14 cellular contexts compared by ENCODE assay signal in genomic region chr12:639988-640387, GRCh38. TPM values are rescaled to one million over a fixed set of nuclear protein-coding genes. Genes with fewer than 3 reads are reported as not detected.
DNase-seq lines count a peak whose midpoint lies in the region; ATAC-seq and TF ChIP-seq lines count a peak whose summit lies in the region.
"Had no signal": no experiment of that assay in that cellular context is flagged by ENCODE, and none has a peak within 500 bp of the region (broad histone marks: within the 10 kb centered on the region; RNA-seq: fewer than 3 reads in every experiment).

No MANE protein-coding gene starts in this region.

- H3K9me3 ChIP-seq in tibial artery = no peaks in the 10 kb centered on the region

- no peak for ATAC-seq in HG02798 (IDR thresholded peaks at IDR 0.05; ENCODE audit: poor library complexity, unreplicated experiment)

- peaks cover 0 to 27% (median 10%) of the 10 kb centered on the region in 4 donors for H3K4me1 ChIP-seq in tibial artery

- CTCF ChIA-PET in activated naive CD4-positive, alpha-beta T cell treated with anti-CD3 and anti-CD28 coated beads, Interleukin-2, amount 10 ng/mL, durations not matched to agents 7 days and 5 days (lab: Charles Lee) = interaction anchor here (1.0 to 1.1 kb wide), 2 partner anchors 64 to 111 kb away, joined by 4 to 5 read pairs; no protein-coding TSS in a partner anchor

- peak overlapping the region; percentile 5 to 7 for H3K27ac ChIP-seq in tibial artery
- H3K27ac ChIP-seq: cardiac muscle cell, SJSA1 had no signal

- H3K27ac Mint-ChIP-seq in activated naive CD4-positive, alpha-beta T cell treated with anti-CD3 and anti-CD28 coated beads, Interleukin-2, amount 10 ng/mL, durations not matched to agents 7 days and 5 days = peak overlapping the region; percentile 7
- H3K27ac Mint-ChIP-seq in activated T-helper 2 cell treated with anti-CD3 and anti-CD28 coated beads, Interferon-gamma antibody, Interleukin-2, Interleukin-4, amounts not matched to agents 10 μg/mL and 5 μg/mL and 100 μg/mL, durations not matched to agents 14 hours and 24 hours and 36 hours = peak overlapping the region; percentile 66

- H3K27me3 ChIP-seq in tibial artery = no peaks in the 10 kb centered on the region
- H3K27me3 ChIP-seq: cardiac muscle cell, SJSA1 had no signal

- intact Hi-C loops in activated T-helper 2 cell treated with anti-CD3 and anti-CD28 coated beads, Interferon-gamma antibody, Interleukin-2, Interleukin-4, amounts not matched to agents 10 μg/mL and 5 μg/mL and 100 μg/mL, durations not matched to agents 14 hours and 24 hours and 36 hours (cut with micrococcal nuclease) = loop anchor here (1.0 kb wide), 2 partner anchors 10 to 111 kb away; no protein-coding TSS in a partner anchor
- intact Hi-C loops in tibial artery (cut with DNase I; ENCODE audit: low total_unique reads) = loop anchor here (10.0 kb wide), 1 partner anchor 115 kb away; the partner anchor contains the start of gene WNK1

- no peaks in the 10 kb centered on the region for H3K27me3 Mint-ChIP-seq in activated naive CD4-positive, alpha-beta T cell treated with anti-CD3 and anti-CD28 coated beads, Interleukin-2, amount 10 ng/mL, durations not matched to agents 7 days and 5 days
- no peaks in the 10 kb centered on the region for H3K27me3 Mint-ChIP-seq in activated T-helper 2 cell treated with anti-CD3 and anti-CD28 coated beads, Interferon-gamma antibody, Interleukin-2, Interleukin-4, amounts not matched to agents 10 μg/mL and 5 μg/mL and 100 μg/mL, durations not matched to agents 14 hours and 24 hours and 36 hours (ENCODE audit: low read depth)

- H3K36me3 Mint-ChIP-seq in activated naive CD4-positive, alpha-beta T cell treated with anti-CD3 and anti-CD28 coated beads, Interleukin-2, amount 10 ng/mL, durations not matched to agents 7 days and 5 days = peaks cover 3% of the 10 kb centered on the region
- peaks cover 3% of the 10 kb centered on the region for H3K36me3 Mint-ChIP-seq in activated T-helper 2 cell treated with anti-CD3 and anti-CD28 coated beads, Interferon-gamma antibody, Interleukin-2, Interleukin-4, amounts not matched to agents 10 μg/mL and 5 μg/mL and 100 μg/mL, durations not matched to agents 14 hours and 24 hours and 36 hours (ENCODE audit: low read depth)

- TF ChIP-seq CTCF in tibial artery (IDR thresholded peaks at IDR 0.05) = no peak

- peaks cover 2% of the 10 kb centered on the region for H3K9me3 Mint-ChIP-seq in activated naive CD4-positive, alpha-beta T cell treated with anti-CD3 and anti-CD28 coated beads, Interleukin-2, amount 10 ng/mL, durations not matched to agents 7 days and 5 days
- no peaks in the 10 kb centered on the region for H3K9me3 Mint-ChIP-seq in activated T-helper 2 cell treated with anti-CD3 and anti-CD28 coated beads, Interferon-gamma antibody, Interleukin-2, Interleukin-4, amounts not matched to agents 10 μg/mL and 5 μg/mL and 100 μg/mL, durations not matched to agents 14 hours and 24 hours and 36 hours

- no peak for DNase-seq in activated naive CD4-positive, alpha-beta T cell treated with anti-CD3 and anti-CD28 coated beads, Interleukin-2, amount 10 ng/mL, durations not matched to agents 7 days and 5 days
- no peak for DNase-seq in activated naive CD4-positive, alpha-beta T cell treated with Interleukin-2 at 50 U/mL for 16 hours
- DNase-seq in activated T-helper 2 cell treated with anti-CD3 and anti-CD28 coated beads, Interferon-gamma antibody, Interleukin-2, Interleukin-4, amounts not matched to agents 10 μg/mL and 5 μg/mL and 100 μg/mL, durations not matched to agents 14 hours and 24 hours and 36 hours (ENCODE audit: low spot score) = no peak
- DNase-seq in mesenteric fat pad (ENCODE audit: low spot score) = peak; percentile 45
- DNase-seq in tibial artery = no peak
- DNase-seq in HuH-7 (ENCODE audit: low spot score) = no peak
- no peak for DNase-seq in cerebellar nuclear complex (lab: John Stamatoyannopoulos, UW)
- DNase-seq: DND-41, NCI-H187 treated with DMSO at 0.1 percent for 48 hours, NCI-H82 had no signal

- H3K4me3 Mint-ChIP-seq in activated naive CD4-positive, alpha-beta T cell treated with anti-CD3 and anti-CD28 coated beads, Interleukin-2, amount 10 ng/mL, durations not matched to agents 7 days and 5 days = no peak overlapping the region
- no peak overlapping the region for H3K4me3 Mint-ChIP-seq in activated T-helper 2 cell treated with anti-CD3 and anti-CD28 coated beads, Interferon-gamma antibody, Interleukin-2, Interleukin-4, amounts not matched to agents 10 μg/mL and 5 μg/mL and 100 μg/mL, durations not matched to agents 14 hours and 24 hours and 36 hours (ENCODE audit: low read depth)

- peaks cover 54% of the 10 kb centered on the region for H3K4me1 Mint-ChIP-seq in activated naive CD4-positive, alpha-beta T cell treated with anti-CD3 and anti-CD28 coated beads, Interleukin-2, amount 10 ng/mL, durations not matched to agents 7 days and 5 days
- H3K4me1 Mint-ChIP-seq in activated T-helper 2 cell treated with anti-CD3 and anti-CD28 coated beads, Interferon-gamma antibody, Interleukin-2, Interleukin-4, amounts not matched to agents 10 μg/mL and 5 μg/mL and 100 μg/mL, durations not matched to agents 14 hours and 24 hours and 36 hours (ENCODE audit: low read depth) = peaks cover 40% of the 10 kb centered on the region

- no peaks in the 10 kb centered on the region for H3K36me3 ChIP-seq in tibial artery
- H3K36me3 ChIP-seq: cardiac muscle cell had no signal

- H3K4me3 ChIP-seq in tibial artery = no peak overlapping the region
- H3K4me3 ChIP-seq: cardiac muscle cell, SJSA1 had no signal

RNA-seq across cellular contexts. Expression of gene NINJ2, which starts 23.3 kb away (rescaled TPM):
- 3.1 and 4.6 TPM in 2 replicates for total RNA-seq in activated T-helper 2 cell treated with anti-CD3 and anti-CD28 coated beads, Interferon-gamma antibody, Interleukin-2, Interleukin-4, amounts not matched to agents 10 μg/mL and 5 μg/mL and 100 μg/mL, durations not matched to agents 14 hours and 24 hours and 36 hours
- total RNA-seq in mesenteric fat pad = 18.5 TPM
- total RNA-seq: cardiac muscle cell, LHCN-M2, SJSA1 had no signal
